Comparison of ENCODE assay signal across 31 cellular contexts in genomic region chr11:21414928-21415327, GRCh38.
"Had no signal": no experiment of that assay in that cellular context is flagged by ENCODE, and none has a peak within 500 bp of the region (broad histone marks: within the 10 kb centered on the region; RNA-seq: fewer than 3 reads in every experiment).

No MANE protein-coding gene starts in this region.

- H3K36me3 Mint-ChIP-seq: activated CD8-positive, alpha-beta memory T cell treated with anti-CD3 and anti-CD28 coated beads, Interleukin-2, amount 10 ng/mL, durations not matched to agents 7 days and 5 days; activated naive CD4-positive, alpha-beta T cell treated with anti-CD3 and anti-CD28 coated beads, Interleukin-2, amount 10 ng/mL, durations not matched to agents 7 days and 5 days; activated naive CD8-positive, alpha-beta T cell; brain had no signal

- ATAC-seq: activated CD8-positive, alpha-beta memory T cell treated with anti-CD3 and anti-CD28 coated beads, Interleukin-2, amount 10 ng/mL, durations not matched to agents 7 days and 5 days; activated naive CD8-positive, alpha-beta T cell treated with anti-CD3 and anti-CD28 coated beads, Interleukin-2, amount 50 U/mL, for 24 hours; Panc1 had no signal

- H3K9me3 Mint-ChIP-seq: brain had no signal

- H3K27me3 Mint-ChIP-seq: activated CD4-positive, alpha-beta memory T cell treated with anti-CD3 and anti-CD28 coated beads, Interleukin-2, amount 10 ng/mL, durations not matched to agents 7 days and 5 days; activated CD8-positive, alpha-beta memory T cell treated with anti-CD3 and anti-CD28 coated beads, Interleukin-2, amount 10 ng/mL, durations not matched to agents 7 days and 5 days; activated naive CD4-positive, alpha-beta T cell treated with anti-CD3 and anti-CD28 coated beads, Interleukin-2, amount 10 ng/mL, durations not matched to agents 7 days and 5 days; activated naive CD8-positive, alpha-beta T cell; activated naive CD8-positive, alpha-beta T cell treated with anti-CD3 and anti-CD28 coated beads, Interleukin-2, amount 50 U/mL, for 24 hours had no signal

- H3K4me1 Mint-ChIP-seq: activated CD4-positive, alpha-beta memory T cell treated with anti-CD3 and anti-CD28 coated beads, Interleukin-2, amount 10 ng/mL, durations not matched to agents 7 days and 5 days; activated CD8-positive, alpha-beta memory T cell treated with anti-CD3 and anti-CD28 coated beads, Interleukin-2, amount 10 ng/mL, durations not matched to agents 7 days and 5 days; activated naive CD4-positive, alpha-beta T cell treated with anti-CD3 and anti-CD28 coated beads, Interleukin-2, amount 10 ng/mL, durations not matched to agents 7 days and 5 days; activated naive CD8-positive, alpha-beta T cell treated with anti-CD3 and anti-CD28 coated beads, Interleukin-2, amount 50 U/mL, for 24 hours had no signal

- H3K9me3 ChIP-seq: SJCRH30 had no signal

- H3K36me3 ChIP-seq: SJCRH30, WERI-Rb-1 had no signal

- H3K27ac Mint-ChIP-seq: activated CD4-positive, alpha-beta memory T cell treated with anti-CD3 and anti-CD28 coated beads, Interleukin-2, amount 10 ng/mL, durations not matched to agents 7 days and 5 days; activated CD8-positive, alpha-beta memory T cell treated with anti-CD3 and anti-CD28 coated beads, Interleukin-2, amount 10 ng/mL, durations not matched to agents 7 days and 5 days; activated naive CD4-positive, alpha-beta T cell treated with anti-CD3 and anti-CD28 coated beads, Interleukin-2, amount 10 ng/mL, durations not matched to agents 7 days and 5 days; activated naive CD8-positive, alpha-beta T cell; activated naive CD8-positive, alpha-beta T cell treated with anti-CD3 and anti-CD28 coated beads, Interleukin-2, amount 50 U/mL, for 24 hours; brain; T-helper 1 cell treated with Interleukin-12 subunit alpha and Interleukin-12 subunit beta and Interleukin-4 antibody, amounts not matched to agents 30 μg/mL and 1 μg/mL, for 36 hours; T-helper 2 cell treated with Interferon-gamma antibody and Interleukin-4, amounts not matched to agents 5 μg/mL and 100 μg/mL, for 36 hours had no signal

- H3K4me1 ChIP-seq: SJCRH30 had no signal

- H3K4me3 Mint-ChIP-seq: activated CD4-positive, alpha-beta memory T cell treated with anti-CD3 and anti-CD28 coated beads, Interleukin-2, amount 10 ng/mL, durations not matched to agents 7 days and 5 days; activated CD8-positive, alpha-beta memory T cell treated with anti-CD3 and anti-CD28 coated beads, Interleukin-2, amount 10 ng/mL, durations not matched to agents 7 days and 5 days; activated naive CD4-positive, alpha-beta T cell treated with anti-CD3 and anti-CD28 coated beads, Interleukin-2, amount 10 ng/mL, durations not matched to agents 7 days and 5 days; activated naive CD8-positive, alpha-beta T cell; activated naive CD8-positive, alpha-beta T cell treated with anti-CD3 and anti-CD28 coated beads, Interleukin-2, amount 50 U/mL, for 24 hours; brain; T-helper 1 cell treated with Interleukin-12 subunit alpha and Interleukin-12 subunit beta and Interleukin-4 antibody, amounts not matched to agents 30 μg/mL and 1 μg/mL, for 36 hours; T-helper 2 cell treated with Interferon-gamma antibody and Interleukin-4, amounts not matched to agents 5 μg/mL and 100 μg/mL, for 36 hours had no signal

- H3K27me3 ChIP-seq: SJCRH30 had no signal

- H3K27ac ChIP-seq: SJCRH30, SK-N-MC, WERI-Rb-1 had no signal

- H3K4me3 ChIP-seq: SJCRH30, SK-N-MC had no signal

- DNase-seq: activated CD4-positive, alpha-beta memory T cell treated with anti-CD3 and anti-CD28 coated beads, Interleukin-2, amount 10 ng/mL, durations not matched to agents 7 days and 5 days; activated CD4-positive, alpha-beta T cell treated with anti-CD3 and anti-CD28 coated beads for 1 hour; activated CD4-positive, alpha-beta T cell treated with anti-CD3 and anti-CD28 coated beads for 48 hours; activated CD4-positive, CD25-positive, alpha-beta regulatory T cell; activated CD8-positive, alpha-beta memory T cell treated with anti-CD3 and anti-CD28 coated beads for 24 hours; activated CD8-positive, alpha-beta memory T cell treated with anti-CD3 and anti-CD28 coated beads, Interleukin-2, amount 10 ng/mL, durations not matched to agents 7 days and 5 days; activated CD8-positive, alpha-beta memory T cell treated with anti-CD3 and anti-CD28 coated beads, Interleukin-2, amount 50 U/mL, for 48 hours; activated effector memory CD4-positive, alpha-beta T cell treated with Interleukin-2 at 50 U/mL for 16 hours; activated naive CD4-positive, alpha-beta T cell treated with anti-CD3 and anti-CD28 coated beads, Interleukin-2, amount 10 ng/mL, durations not matched to agents 7 days and 5 days; activated naive CD8-positive, alpha-beta T cell treated with anti-CD3 and anti-CD28 coated beads, Interleukin-2, amount 50 U/mL, for 24 hours; activated T-cell treated with anti-CD3 and anti-CD28 coated beads, Interleukin-2, amount 50 U/mL, for 48 hours; anterior cingulate cortex; caudate nucleus; cerebellar nuclear complex; KG1; NCI-H1092 treated with DMSO at 0.1 percent for 48 hours; NCI-H187; NCI-H2029 treated with DMSO at 0.1 percent for 48 hours; NCI-H2107; NCI-H226; NCI-H446 treated with DMSO at 0.1 percent for 48 hours; NK-92 treated with Interleukin-12 subunit alpha and Interleukin-12 subunit beta, amount 100 ng/mL, for 24 hours; SHP77; SJCRH30 had no signal
